In the genomic region with DNA sequence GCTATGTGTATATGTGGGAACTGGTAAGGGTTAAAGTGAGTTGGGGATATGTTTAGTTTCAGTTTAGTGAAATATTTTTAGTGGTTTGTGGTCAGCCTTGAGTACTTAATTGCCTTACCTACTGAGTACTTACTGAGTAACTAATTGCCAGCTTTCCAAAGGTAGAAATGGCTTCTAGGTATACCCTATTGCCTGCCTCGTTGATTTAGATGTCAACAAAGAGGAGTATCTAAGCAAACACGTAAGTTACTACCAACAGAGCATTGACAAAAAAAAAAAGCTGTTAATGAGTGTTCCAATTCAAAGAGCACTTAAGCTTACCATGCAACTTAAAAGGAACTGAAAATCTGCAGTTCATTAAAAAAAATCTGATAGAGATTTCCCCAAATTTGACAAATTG, we compare ENCODE assay signal across 11 cellular contexts. TPM values are rescaled to one million over a fixed set of nuclear protein-coding genes. Genes with fewer than 3 reads are reported as not detected.
DNase-seq lines count a peak whose midpoint lies in the region; ATAC-seq and TF ChIP-seq lines count a peak whose summit lies in the region.
"Had no signal": no experiment of that assay in that cellular context is flagged by ENCODE, and none has a peak within 500 bp of the region (broad histone marks: within the 10 kb centered on the region; RNA-seq: fewer than 3 reads in every experiment).

No MANE protein-coding gene starts in this region.

- no peak for TF ChIP-seq CTCF in lower lobe of right lung (IDR thresholded peaks at IDR 0.05)
- no peak for TF ChIP-seq CTCF in spleen (IDR thresholded peaks at IDR 0.05 in 8 of 11, conservative IDR thresholded peaks at IDR 0.05 in 3 of 11)

- DNase-seq in lower lobe of right lung (no peak), DMS114 treated with DMSO at 0.1 percent for 48 hours (lab: John Stamatoyannopoulos, UW; ENCODE audit: unreplicated experiment) (no peak), NCI-H1048 (lab: John Stamatoyannopoulos, UW) (no peak), spleen (no peak)
- DNase-seq: colonic mucosa, NCI-H446 had no signal

- no peak overlapping the region for H3K4me3 ChIP-seq in lower lobe of right lung
- H3K4me3 ChIP-seq in spleen: no peak overlapping the region
- H3K4me3 ChIP-seq: colonic mucosa, GM23338 had no signal

- H3K27ac ChIP-seq in lower lobe of right lung (no peak overlapping the region), spleen (no peak overlapping the region)
- H3K27ac ChIP-seq: colonic mucosa had no signal

- no peaks in the 10 kb centered on the region for H3K9me3 ChIP-seq in lower lobe of right lung
- no peaks in the 10 kb centered on the region for H3K9me3 ChIP-seq in spleen
- H3K9me3 ChIP-seq: colonic mucosa had no signal

- peak; percentile 100 for ATAC-seq in GM18907 (IDR thresholded peaks at IDR 0.05; ENCODE audit: unreplicated experiment)
- ATAC-seq in GM21786 (IDR thresholded peaks at IDR 0.05; ENCODE audit: unreplicated experiment): peak; percentile 97
- peak; percentile 96 for ATAC-seq in HG03521 (IDR thresholded peaks at IDR 0.05; ENCODE audit: unreplicated experiment)
- peak; percentile 53 to 70 for ATAC-seq in lower lobe of right lung
- ATAC-seq: GM23338 had no signal

- H3K36me3 ChIP-seq in lower lobe of right lung (no peaks in the 10 kb centered on the region), spleen (no peaks in the 10 kb centered on the region)
- H3K36me3 ChIP-seq: colonic mucosa had no signal

- H3K27me3 ChIP-seq in lower lobe of right lung (ENCODE audit: low read depth) (no peaks in the 10 kb centered on the region), spleen (replicated peaks in 1 of 7) (no peaks in the 10 kb centered on the region)
- H3K27me3 ChIP-seq: colonic mucosa had no signal

- TF ChIP-seq POLR2A in spleen (IDR thresholded peaks at IDR 0.05): no peak

- H3K4me1 ChIP-seq in lower lobe of right lung (no peaks in the 10 kb centered on the region), spleen (peaks cover 0 to 6% (median 0%) of the 10 kb centered on the region in 6 donors)
- H3K4me1 ChIP-seq: colonic mucosa had no signal

- 21 to 40% (median 31%) methylated on average over 2 of the region's 2 CpGs for WGBS in spleen, 5 donors

- intact Hi-C loops in lower lobe of right lung (cut with DNase I): no loop called here
- intact Hi-C loops in spleen (cut with DNase I; ENCODE audit: low total_unique reads): no loop called here

RNA-seq across cellular contexts. Expression of a gene that starts 8.8 kb away (rescaled TPM):
- total RNA-seq in lower lobe of right lung: not detected
- total RNA-seq in spleen: not detected
- under 1 TPM in 1 of 3 donors, not detected in 2; 0.06 TPM for polyA plus RNA-seq in spleen
- total RNA-seq: activated CD8-positive, alpha-beta memory T cell treated with anti-CD3 and anti-CD28 coated beads for 36 hours had no signal
